Comparison of ENCODE assay signal across 22 cellular contexts in genomic region chr4:88277711-88278025, GRCh38. TPM values are rescaled to one million over a fixed set of nuclear protein-coding genes. Genes with fewer than 3 reads are reported as not detected.
DNase-seq lines count a peak whose midpoint lies in the region; ATAC-seq and TF ChIP-seq lines count a peak whose summit lies in the region.
"Had no signal": no experiment of that assay in that cellular context is flagged by ENCODE, and none has a peak within 500 bp of the region (broad histone marks: within the 10 kb centered on the region; RNA-seq: fewer than 3 reads in every experiment).

No MANE protein-coding gene starts in this region.

- H3K27me3 ChIP-seq in Karpas-422 (ENCODE audit: low read length) (no peaks in the 10 kb centered on the region), OCI-LY1 (ENCODE audit: insufficient read depth, low read length) (no peaks in the 10 kb centered on the region), neuron (ENCODE audit: insufficient read depth, low read length) (no peaks in the 10 kb centered on the region), breast epithelium (no peaks in the 10 kb centered on the region)
- H3K27me3 ChIP-seq: Peyer's patch had no signal

- no peak overlapping the region for H3K9ac ChIP-seq in Karpas-422 (ENCODE audit: low read length)
- no peak overlapping the region for H3K9ac ChIP-seq in OCI-LY1 (ENCODE audit: low read length)

- H4K20me1 ChIP-seq in Karpas-422 (ENCODE audit: insufficient read depth, low read depth, low read length) (peaks cover 12% of the 10 kb centered on the region), OCI-LY1 (ENCODE audit: insufficient read depth, low read length) (no peaks in the 10 kb centered on the region)

- H3K27ac ChIP-seq in Karpas-422 (ENCODE audit: low read length) (peak overlapping the region; percentile 97), OCI-LY1 (ENCODE audit: low read depth, low read length, poor library complexity, severe bottlenecking) (peak overlapping the region; percentile 98), breast epithelium (no peak overlapping the region)
- H3K27ac ChIP-seq: Peyer's patch, skin epidermis had no signal

- H3K79me2 ChIP-seq in Karpas-422 (ENCODE audit: low read length) (peaks cover 82% of the 10 kb centered on the region), OCI-LY1 (ENCODE audit: insufficient read depth, low read length) (peaks cover 68% of the 10 kb centered on the region)

- H3K9me3 ChIP-seq in Karpas-422 (ENCODE audit: low read length) (no peaks in the 10 kb centered on the region), OCI-LY1 (ENCODE audit: low read length) (no peaks in the 10 kb centered on the region), neuron (ENCODE audit: low read length) (no peaks in the 10 kb centered on the region), breast epithelium (no peaks in the 10 kb centered on the region)
- H3K9me3 ChIP-seq: HAP-1, Peyer's patch had no signal

- H2AFZ ChIP-seq in Karpas-422 (ENCODE audit: low read length) (no peak overlapping the region), OCI-LY1 (ENCODE audit: low read length) (no peak overlapping the region), neuron (ENCODE audit: low read depth, low read length) (peak overlapping the region; percentile 28)

- TF ChIP-seq CTCF in OCI-LY1 (IDR thresholded peaks at IDR 0.05; ENCODE audit: low read length) (no peak), breast epithelium (IDR thresholded peaks at IDR 0.05) (no peak)

- H3K4me1 ChIP-seq in Karpas-422 (ENCODE audit: low read length) = peaks cover 91% of the 10 kb centered on the region
- peaks cover 77% of the 10 kb centered on the region for H3K4me1 ChIP-seq in OCI-LY1 (ENCODE audit: insufficient read depth, low read length, severe bottlenecking)
- H3K4me1 ChIP-seq in neuron (ENCODE audit: insufficient read depth, low read length) = peaks cover 29% of the 10 kb centered on the region
- H3K4me1 ChIP-seq in breast epithelium = no peaks in the 10 kb centered on the region

- H3K4me2 ChIP-seq in Karpas-422 (ENCODE audit: low read depth, low read length, poor library complexity, severe bottlenecking) (peak overlapping the region; percentile 94), OCI-LY1 (ENCODE audit: low read length) (peak overlapping the region; percentile 92)

- no peaks in the 10 kb centered on the region for H3K9me2 ChIP-seq in Karpas-422 (replicated peaks; ENCODE audit: insufficient read depth, low read length)
- no peaks in the 10 kb centered on the region for H3K9me2 ChIP-seq in OCI-LY1 (ENCODE audit: low read depth, low read length)

- no peaks in the 10 kb centered on the region for H3F3A ChIP-seq in OCI-LY1 (ENCODE audit: insufficient read depth, low read length)

- intact Hi-C loops in breast epithelium (cut with DNase I; ENCODE audit: low total_unique reads) = no loop called here

- H3K4me3 ChIP-seq in Karpas-422 (ENCODE audit: low read length) (peak overlapping the region; percentile 23; the same call in 1 of the 2 replicates), OCI-LY1 (ENCODE audit: low read depth, low read length, poor library complexity, severe bottlenecking) (no peak overlapping the region), neuron (ENCODE audit: low read length) (peak overlapping the region; percentile 38), breast epithelium (no peak overlapping the region)
- H3K4me3 ChIP-seq: HAP-1, Peyer's patch, skin epidermis had no signal

- no peak for ATAC-seq in HG02840 (IDR thresholded peaks at IDR 0.05; ENCODE audit: low FRiP score, unreplicated experiment)
- no peak for ATAC-seq in HG03280 (IDR thresholded peaks at IDR 0.05; ENCODE audit: unreplicated experiment)
- ATAC-seq: left colon had no signal

- DNase-seq in NCI-H1436 (lab: John Stamatoyannopoulos, UW) (peak; percentile 30), NCI-H1436 treated with DMSO at 0.1 percent for 48 hours (lab: John Stamatoyannopoulos, UW) (no peak), Karpas-422 (no peak), breast epithelium (ENCODE audit: low spot score in 2 of 2) (no peak)
- DNase-seq: 8988T; activated CD4-positive, alpha-beta T cell treated with anti-CD3 and anti-CD28 coated beads for 4 hours; activated CD8-positive, alpha-beta memory T cell treated with anti-CD3 and anti-CD28 coated beads for 24 hours; activated gamma-delta T cell; activated T-cell treated with anti-CD3 and anti-CD28 coated beads, Interleukin-2, amount 50 U/mL, for 1 hour; CD8-positive, alpha-beta memory T cell; left colon; MM.1S; naive B cell; NCI-H2081; NCI-H510A; Peyer's patch had no signal

- H3K36me3 ChIP-seq in Karpas-422 (ENCODE audit: insufficient read depth, low read length) (peaks cover 26% of the 10 kb centered on the region), OCI-LY1 (ENCODE audit: insufficient read depth, low read length) (peaks cover 57% of the 10 kb centered on the region), neuron (ENCODE audit: insufficient read depth, low read length) (no peaks in the 10 kb centered on the region), breast epithelium (no peaks in the 10 kb centered on the region)
- H3K36me3 ChIP-seq: HAP-1, Peyer's patch had no signal

- TF ChIP-seq POLR2A in breast epithelium (IDR thresholded peaks at IDR 0.05) = no peak

RNA-seq across cellular contexts. Expression of gene PPM1K, which starts 6.7 kb away (rescaled TPM):
- 117 and 134 TPM in 2 replicates for total RNA-seq in Karpas-422 (2014; rRNA removed; shearing (Covaris generic); ENCODE audit: low replicate concordance)
- total RNA-seq in breast epithelium = 10 to 100 TPM; 13.8 to 26.2 (median 20.5) TPM

Comparison
In these comparisons a context has a peak if more than half of its experiments do, and no peak if none do; other contexts are left out.
1. H3K27ac ChIP-seq: peak in Karpas-422 (single experiment) and OCI-LY1 (single experiment); none in breast epithelium (0 of 2).
2. H3K4me3 ChIP-seq: peak in Karpas-422 (single experiment) and neuron (single experiment); none in OCI-LY1 (single experiment) and breast epithelium (0 of 3).